ENCODE assay signal across 14 cellular contexts in the genomic region with DNA sequence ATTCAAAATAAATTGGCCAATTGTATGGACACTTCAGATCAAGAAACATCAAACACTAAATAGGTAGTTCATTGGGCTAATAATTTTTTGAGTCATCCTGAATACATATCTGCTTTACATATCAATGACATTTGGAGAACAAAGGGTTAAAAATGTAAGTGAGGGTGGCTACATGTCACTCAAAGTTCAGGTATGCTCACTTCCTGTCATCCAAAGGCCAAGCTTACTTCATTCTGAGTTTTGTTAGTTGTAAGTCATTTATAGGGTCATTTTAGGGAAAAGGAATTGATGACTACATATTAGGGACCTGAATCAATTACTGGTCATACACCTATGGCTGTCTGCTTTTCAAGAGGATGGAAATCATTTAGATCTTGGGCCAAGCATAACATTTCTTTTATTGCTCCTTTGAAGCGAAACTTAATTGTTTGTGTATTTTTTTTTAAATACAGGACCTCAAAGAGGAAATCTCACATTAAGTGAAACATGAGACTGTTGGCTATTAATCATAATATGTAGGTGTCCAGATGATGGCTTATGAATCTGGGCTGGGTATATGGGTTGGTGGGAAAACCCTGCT.
"Had no signal": no experiment of that assay in that cellular context is flagged by ENCODE, and none has a peak within 500 bp of the region (broad histone marks: within the 10 kb centered on the region; RNA-seq: fewer than 3 reads in every experiment).

No MANE protein-coding gene starts in this region.

- H3K36me3 ChIP-seq: esophagus squamous epithelium, pancreas, thyroid gland had no signal

- DNase-seq: activated CD4-positive, alpha-beta T cell treated with anti-CD3 and anti-CD28 coated beads for 48 hours; activated CD8-positive, alpha-beta memory T cell treated with anti-CD3 and anti-CD28 coated beads, Interleukin-2, amount 50 U/mL, for 48 hours; activated gamma-delta T cell treated with Interleukin-2 at 50 U/mL for 16 hours; effector CD8-positive, alpha-beta T cell; esophagus squamous epithelium; hippocampal formation; left ventricle myocardium superior; naive thymus-derived CD8-positive, alpha-beta T cell; pancreas; stimulated activated CD4-positive, alpha-beta T cell treated with anti-CD3 and anti-CD28 coated beads, Interleukin-12 subunit alpha, Interleukin-12 subunit beta, amount 100 ng/mL, for 4 hours; thyroid gland had no signal

- H3K27ac ChIP-seq: esophagus squamous epithelium, pancreas, thyroid gland had no signal

- H3K9me3 ChIP-seq: esophagus squamous epithelium, pancreas, thyroid gland had no signal

- H3K4me1 ChIP-seq: esophagus squamous epithelium, pancreas, thyroid gland had no signal

- FAIRE-seq: endothelial cell of umbilical vein, pancreas had no signal

- H3K27me3 ChIP-seq: esophagus squamous epithelium, pancreas, thyroid gland had no signal

- H3K4me3 ChIP-seq: esophagus squamous epithelium, pancreas, thyroid gland had no signal

- ATAC-seq: left ventricle myocardium superior; naive thymus-derived CD8-positive, alpha-beta T cell; pancreas; stimulated activated memory B cell treated with anti-CD40 and anti-IgM and Interleukin-4, amounts not matched to agents 10 μg/mL and 1 μg/mL and 100 μg/mL, for 72 hours; WTC11 had no signal
